8 cellular contexts compared by ENCODE assay signal in genomic region chr18:62714671-62715438, GRCh38.
DNase-seq lines count a peak whose midpoint lies in the region; ATAC-seq and TF ChIP-seq lines count a peak whose summit lies in the region.

No MANE protein-coding gene starts in this region.

- peak overlapping the region; percentile 72 for H3K9ac ChIP-seq in OCI-LY3 (ENCODE audit: low read length)

- peak; percentile 99 for TF ChIP-seq CTCF in OCI-LY3 (IDR thresholded peaks at IDR 0.05; ENCODE audit: low read depth, low read length)

- H3K36me3 ChIP-seq in OCI-LY3 (replicated peaks; ENCODE audit: low read depth, low read length), result no peaks in the 10 kb centered on the region

- peaks cover 6% of the 10 kb centered on the region for H3K79me2 ChIP-seq in OCI-LY3 (ENCODE audit: low read length)

- H3K4me2 ChIP-seq in OCI-LY3 (ENCODE audit: low read length), result peak overlapping the region; percentile 75

- H3K27me3 ChIP-seq in OCI-LY3 (ENCODE audit: low read depth, low read length), result peaks cover 13% of the 10 kb centered on the region

- peak; percentile 95 for DNase-seq in DMS114 treated with DMSO at 0.1 percent for 48 hours (lab: John Stamatoyannopoulos, UW; ENCODE audit: unreplicated experiment)
- peak; percentile 93 for DNase-seq in HuH-7.5 (ENCODE audit: low spot score)
- peak; percentile 82 for DNase-seq in activated T-cell treated with anti-CD3 and anti-CD28 coated beads for 4 hours
- DNase-seq in epidermal melanocyte (ENCODE audit: insufficient read length, low spot score), result peak; percentile 93
- DNase-seq in midbrain (lab: John Stamatoyannopoulos, UW), result peak; percentile 100
- DNase-seq in stimulated activated CD8-positive, alpha-beta memory T cell treated with anti-CD3 and anti-CD28 coated beads, Interleukin-15, amount 100 ng/mL, for 48 hours (ENCODE audit: low read depth in 2 of 2), result peak; percentile 86

- H3K4me3 ChIP-seq in OCI-LY3 (ENCODE audit: low read length), result peak overlapping the region; percentile 77

- H3K4me1 ChIP-seq in OCI-LY3 (ENCODE audit: low read length), result peaks cover 23% of the 10 kb centered on the region

- peak overlapping the region; percentile 97 for H2AFZ ChIP-seq in OCI-LY3 (ENCODE audit: low read depth, low read length)

- peak overlapping the region; percentile 43 for H3K27ac ChIP-seq in OCI-LY3 (ENCODE audit: low read length)

- no peaks in the 10 kb centered on the region for H4K20me1 ChIP-seq in OCI-LY3 (ENCODE audit: insufficient read depth, low read length)

- peak; percentile 79 for ATAC-seq in GM21528 (IDR thresholded peaks at IDR 0.05; ENCODE audit: low FRiP score, unreplicated experiment)

- H3K9me3 ChIP-seq in OCI-LY3 (ENCODE audit: insufficient read depth, low read length), result no peaks in the 10 kb centered on the region

Comparison
In these comparisons a context has a peak if more than half of its experiments do, and no peak if none do; other contexts are left out.
1. Peak in every context shown above with its lines: DNase-seq, ATAC-seq, H3K4me3 ChIP-seq and H3K27ac ChIP-seq.